19 cellular contexts compared by ENCODE assay signal in the genomic region with DNA sequence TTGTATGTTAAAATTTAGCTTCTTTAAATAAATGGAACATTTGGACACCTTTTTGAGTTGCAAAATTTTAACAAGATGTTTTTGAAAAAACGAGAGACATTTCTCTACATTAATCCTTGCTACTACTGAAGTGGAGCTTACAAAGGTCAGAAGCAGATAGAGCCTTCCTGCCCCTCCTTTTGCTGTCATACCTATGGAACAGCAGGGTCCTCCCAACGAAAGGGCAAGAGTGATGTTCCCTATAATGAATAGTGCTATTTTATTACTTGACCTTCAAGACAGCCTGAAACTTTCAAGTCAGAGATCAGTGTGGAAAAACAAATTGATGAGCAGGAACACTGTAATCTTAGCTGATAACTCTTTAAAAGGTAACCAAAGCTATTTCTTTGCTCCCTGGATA.
DNase-seq lines count a peak whose midpoint lies in the region; ATAC-seq and TF ChIP-seq lines count a peak whose summit lies in the region.
"Had no signal": no experiment of that assay in that cellular context is flagged by ENCODE, and none has a peak within 500 bp of the region (broad histone marks: within the 10 kb centered on the region; RNA-seq: fewer than 3 reads in every experiment).

No MANE protein-coding gene starts in this region.

- no peaks in the 10 kb centered on the region for H3K36me3 ChIP-seq in HAP-1 (replicated peaks)
- H3K36me3 ChIP-seq in OCI-LY3 (replicated peaks; ENCODE audit: low read depth, low read length), result no peaks in the 10 kb centered on the region
- H3K36me3 ChIP-seq in brain microvascular endothelial cell (replicated peaks), result no peaks in the 10 kb centered on the region
- H3K36me3 ChIP-seq in psoas muscle (ENCODE audit: insufficient read depth in 1 of 2, low read depth in 1 of 2), result no peaks in the 10 kb centered on the region
- H3K36me3 ChIP-seq: BE2C had no signal

- H3K27ac Mint-ChIP-seq in WTC11 (peak overlapping the region; percentile 58), nephron progenitor cell (peak overlapping the region; percentile 69)
- H3K27ac Mint-ChIP-seq: CD4-positive, CD25-positive, alpha-beta regulatory T cell; CD8-positive, alpha-beta memory T cell had no signal

- peak overlapping the region; percentile 15; the same call in 1 of the 2 replicates for H2AFZ ChIP-seq in OCI-LY3 (ENCODE audit: low read depth, low read length)

- intact Hi-C loops in psoas muscle (cut with DNase I), result no loop called here

- TF ChIP-seq CTCF in OCI-LY3 (IDR thresholded peaks at IDR 0.05; ENCODE audit: low read depth, low read length) (no peak), WTC11 (IDR thresholded peaks at IDR 0.05) (no peak), nephron progenitor cell (IDR thresholded peaks at IDR 0.05) (no peak), brain microvascular endothelial cell (IDR thresholded peaks at IDR 0.05; ENCODE audit: low read depth, low read length, missing control alignments) (no peak), psoas muscle (IDR thresholded peaks at IDR 0.05) (no peak)

- no peaks in the 10 kb centered on the region for H3K36me3 Mint-ChIP-seq in WTC11
- H3K36me3 Mint-ChIP-seq in nephron progenitor cell (ENCODE audit: low read depth), result no peaks in the 10 kb centered on the region
- H3K36me3 Mint-ChIP-seq: CD4-positive, CD25-positive, alpha-beta regulatory T cell; CD8-positive, alpha-beta memory T cell had no signal

- no peak overlapping the region for H3K27ac ChIP-seq in OCI-LY3 (ENCODE audit: low read length)
- no peak overlapping the region for H3K27ac ChIP-seq in brain microvascular endothelial cell
- H3K27ac ChIP-seq in psoas muscle, result no peak overlapping the region

- H3K4me3 ChIP-seq in HAP-1 (no peak overlapping the region), OCI-LY3 (ENCODE audit: low read length) (no peak overlapping the region), brain microvascular endothelial cell (ENCODE audit: low read depth, low read length) (no peak overlapping the region), psoas muscle (no peak overlapping the region)

- no peaks in the 10 kb centered on the region for H3K9me3 Mint-ChIP-seq in WTC11
- H3K9me3 Mint-ChIP-seq in nephron progenitor cell, result no peaks in the 10 kb centered on the region

- CTCF ChIA-PET in WTC11 (lab: Charles Lee), result no interaction called here

- peak; percentile 58 for ATAC-seq in WTC11
- no peak for ATAC-seq in psoas muscle

- H3K4me1 ChIP-seq in HAP-1 (peaks cover 20% of the 10 kb centered on the region), OCI-LY3 (ENCODE audit: low read length) (peaks cover 11% of the 10 kb centered on the region; the same call in 1 of the 2 replicates), psoas muscle (no peaks in the 10 kb centered on the region)

- in situ Hi-C loops in HAP-1 (cut with MboI; ENCODE audit: low sequenced_read_pairs) (no loop called here), brain microvascular endothelial cell (cut with HindIII; ENCODE audit: low pct_ligation_motif_present, low sequenced_read_pairs) (no loop called here)

- H3K9me3 ChIP-seq in HAP-1 (no peaks in the 10 kb centered on the region), OCI-LY3 (ENCODE audit: insufficient read depth, low read length) (no peaks in the 10 kb centered on the region), psoas muscle (no peaks in the 10 kb centered on the region)
- H3K9me3 ChIP-seq: BE2C had no signal

- DNase-seq in HAP-1 (ENCODE audit: low spot score in 2 of 2), result peak; percentile 49 to 87
- no peak for DNase-seq in WTC11 (ENCODE audit: low spot score)
- DNase-seq in nephron progenitor cell, result no peak
- no peak for DNase-seq in activated CD8-positive, alpha-beta memory T cell treated with anti-CD3 and anti-CD28 coated beads, Interleukin-2, amount 50 U/mL, for 4 hours
- no peak for DNase-seq in brain microvascular endothelial cell
- DNase-seq in psoas muscle, result no peak
- DNase-seq: ACHN; BE2C; C1 segment of cervical spinal cord; CD4-positive, CD25-positive, alpha-beta regulatory T cell; CD8-positive, alpha-beta memory T cell; COR-L47; DMS 273 treated with DMSO at 0.1 percent for 48 hours; DMS53; DND-41; EL; GOT3; H7 had no signal

- POLR2A ChIA-PET in WTC11 (lab: Charles Lee), result no interaction called here

- H3K4me2 ChIP-seq in OCI-LY3 (ENCODE audit: low read length), result no peak overlapping the region

- H3K4me1 Mint-ChIP-seq in WTC11, result peaks cover 38% of the 10 kb centered on the region
- peaks cover 7% of the 10 kb centered on the region for H3K4me1 Mint-ChIP-seq in nephron progenitor cell
- H3K4me1 Mint-ChIP-seq: CD4-positive, CD25-positive, alpha-beta regulatory T cell; CD8-positive, alpha-beta memory T cell had no signal

- no peaks in the 10 kb centered on the region for H3K79me2 ChIP-seq in OCI-LY3 (ENCODE audit: low read length)

- H4K20me1 ChIP-seq in OCI-LY3 (ENCODE audit: insufficient read depth, low read length), result no peaks in the 10 kb centered on the region

- H3K27me3 ChIP-seq in HAP-1 (ENCODE audit: low read depth) (no peaks in the 10 kb centered on the region), OCI-LY3 (ENCODE audit: low read depth, low read length) (no peaks in the 10 kb centered on the region), brain microvascular endothelial cell (replicated peaks) (no peaks in the 10 kb centered on the region), psoas muscle (ENCODE audit: insufficient read depth in 3 of 3, low read length in 2 of 3) (no peaks in the 10 kb centered on the region)
- H3K27me3 ChIP-seq: BE2C had no signal

- 57 to 62% (median 62%) methylated on average over 2 of the region's 2 CpGs for WGBS in psoas muscle, 3 donors

- no peak overlapping the region for H3K4me3 Mint-ChIP-seq in WTC11
- H3K4me3 Mint-ChIP-seq in nephron progenitor cell, result no peak overlapping the region
- H3K4me3 Mint-ChIP-seq: CD4-positive, CD25-positive, alpha-beta regulatory T cell; CD8-positive, alpha-beta memory T cell had no signal

- H3K9ac ChIP-seq in OCI-LY3 (ENCODE audit: low read length), result no peak overlapping the region

- H3K27me3 Mint-ChIP-seq in WTC11 (ENCODE audit: low read depth) (no peaks in the 10 kb centered on the region), nephron progenitor cell (ENCODE audit: low read depth, poor library complexity) (no peaks in the 10 kb centered on the region)
- H3K27me3 Mint-ChIP-seq: CD4-positive, CD25-positive, alpha-beta regulatory T cell; CD8-positive, alpha-beta memory T cell had no signal

TF ChIP-seq in WTC11, 78 proteins besides CTCF, POLR2A, EP300 and RAD21:
- TF ChIP-seq GRHL2 (CRISPR knock-in tag; IDR thresholded peaks at IDR 0.05; ENCODE audit: insufficient replicate concordance, severe bottlenecking), result no peak
- TF ChIP-seq ZNF671 (CRISPR knock-in tag; IDR thresholded peaks at IDR 0.05), result no peak
- TF ChIP-seq MXD4 (CRISPR knock-in tag; IDR thresholded peaks at IDR 0.05; ENCODE audit: borderline replicate concordance), result no peak
- TF ChIP-seq, protein P1, sequence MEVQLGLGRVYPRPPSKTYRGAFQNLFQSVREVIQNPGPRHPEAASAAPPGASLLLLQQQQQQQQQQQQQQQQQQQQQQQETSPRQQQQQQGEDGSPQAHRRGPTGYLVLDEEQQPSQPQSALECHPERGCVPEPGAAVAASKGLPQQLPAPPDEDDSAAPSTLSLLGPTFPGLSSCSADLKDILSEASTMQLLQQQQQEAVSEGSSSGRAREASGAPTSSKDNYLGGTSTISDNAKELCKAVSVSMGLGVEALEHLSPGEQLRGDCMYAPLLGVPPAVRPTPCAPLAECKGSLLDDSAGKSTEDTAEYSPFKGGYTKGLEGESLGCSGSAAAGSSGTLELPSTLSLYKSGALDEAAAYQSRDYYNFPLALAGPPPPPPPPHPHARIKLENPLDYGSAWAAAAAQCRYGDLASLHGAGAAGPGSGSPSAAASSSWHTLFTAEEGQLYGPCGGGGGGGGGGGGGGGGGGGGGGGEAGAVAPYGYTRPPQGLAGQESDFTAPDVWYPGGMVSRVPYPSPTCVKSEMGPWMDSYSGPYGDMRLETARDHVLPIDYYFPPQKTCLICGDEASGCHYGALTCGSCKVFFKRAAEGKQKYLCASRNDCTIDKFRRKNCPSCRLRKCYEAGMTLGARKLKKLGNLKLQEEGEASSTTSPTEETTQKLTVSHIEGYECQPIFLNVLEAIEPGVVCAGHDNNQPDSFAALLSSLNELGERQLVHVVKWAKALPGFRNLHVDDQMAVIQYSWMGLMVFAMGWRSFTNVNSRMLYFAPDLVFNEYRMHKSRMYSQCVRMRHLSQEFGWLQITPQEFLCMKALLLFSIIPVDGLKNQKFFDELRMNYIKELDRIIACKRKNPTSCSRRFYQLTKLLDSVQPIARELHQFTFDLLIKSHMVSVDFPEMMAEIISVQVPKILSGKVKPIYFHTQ (CRISPR knock-in tag; IDR thresholded peaks at IDR 0.05), result no peak
- TF ChIP-seq, protein P2, sequence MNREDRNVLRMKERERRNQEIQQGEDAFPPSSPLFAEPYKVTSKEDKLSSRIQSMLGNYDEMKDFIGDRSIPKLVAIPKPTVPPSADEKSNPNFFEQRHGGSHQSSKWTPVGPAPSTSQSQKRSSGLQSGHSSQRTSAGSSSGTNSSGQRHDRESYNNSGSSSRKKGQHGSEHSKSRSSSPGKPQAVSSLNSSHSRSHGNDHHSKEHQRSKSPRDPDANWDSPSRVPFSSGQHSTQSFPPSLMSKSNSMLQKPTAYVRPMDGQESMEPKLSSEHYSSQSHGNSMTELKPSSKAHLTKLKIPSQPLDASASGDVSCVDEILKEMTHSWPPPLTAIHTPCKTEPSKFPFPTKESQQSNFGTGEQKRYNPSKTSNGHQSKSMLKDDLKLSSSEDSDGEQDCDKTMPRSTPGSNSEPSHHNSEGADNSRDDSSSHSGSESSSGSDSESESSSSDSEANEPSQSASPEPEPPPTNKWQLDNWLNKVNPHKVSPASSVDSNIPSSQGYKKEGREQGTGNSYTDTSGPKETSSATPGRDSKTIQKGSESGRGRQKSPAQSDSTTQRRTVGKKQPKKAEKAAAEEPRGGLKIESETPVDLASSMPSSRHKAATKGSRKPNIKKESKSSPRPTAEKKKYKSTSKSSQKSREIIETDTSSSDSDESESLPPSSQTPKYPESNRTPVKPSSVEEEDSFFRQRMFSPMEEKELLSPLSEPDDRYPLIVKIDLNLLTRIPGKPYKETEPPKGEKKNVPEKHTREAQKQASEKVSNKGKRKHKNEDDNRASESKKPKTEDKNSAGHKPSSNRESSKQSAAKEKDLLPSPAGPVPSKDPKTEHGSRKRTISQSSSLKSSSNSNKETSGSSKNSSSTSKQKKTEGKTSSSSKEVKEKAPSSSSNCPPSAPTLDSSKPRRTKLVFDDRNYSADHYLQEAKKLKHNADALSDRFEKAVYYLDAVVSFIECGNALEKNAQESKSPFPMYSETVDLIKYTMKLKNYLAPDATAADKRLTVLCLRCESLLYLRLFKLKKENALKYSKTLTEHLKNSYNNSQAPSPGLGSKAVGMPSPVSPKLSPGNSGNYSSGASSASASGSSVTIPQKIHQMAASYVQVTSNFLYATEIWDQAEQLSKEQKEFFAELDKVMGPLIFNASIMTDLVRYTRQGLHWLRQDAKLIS (CRISPR knock-in tag; IDR thresholded peaks at IDR 0.05; ENCODE audit: borderline replicate concordance), result no peak
- no peak for TF ChIP-seq ZNF423 (CRISPR knock-in tag; IDR thresholded peaks at IDR 0.05)
TF ChIP-seq in WTC11: peak in this region for 0.

Comparison
In these comparisons a context has a peak if more than half of its experiments do, and no peak if none do; other contexts are left out.
1. DNase-seq: peak in HAP-1 (2 of 2); none in WTC11 (single experiment), nephron progenitor cell (single experiment), activated CD8-positive, alpha-beta memory T cell treated with anti-CD3 and anti-CD28 coated beads, Interleukin-2, amount 50 U/mL, for 4 hours (single experiment), brain microvascular endothelial cell (single experiment) and psoas muscle (0 of 2).